ENCODE assay signal across 32 cellular contexts in genomic region chr10:113341138-113341537, GRCh38.
"Had no signal": no experiment of that assay in that cellular context is flagged by ENCODE, and none has a peak within 500 bp of the region (broad histone marks: within the 10 kb centered on the region; RNA-seq: fewer than 3 reads in every experiment).

No MANE protein-coding gene starts in this region.

- H3K4me1 Mint-ChIP-seq: activated B cell treated with CpG ODN at 0.5 μM for 24 hours; activated T-helper 17 cell treated with anti-CD3 and anti-CD28 coated beads, Interleukin-2, amount 50 U/mL, for 72 hours; T-helper 17 cell had no signal

- ATAC-seq: activated CD4-positive, CD25-positive, alpha-beta regulatory T cell treated with anti-CD3 and anti-CD28 coated beads, Interleukin-2, amount 50 U/mL, for 24 hours; activated CD8-positive, alpha-beta T cell treated with anti-CD3 and anti-CD28 coated beads for 36 hours; activated T-cell treated with anti-CD3 and anti-CD28 coated beads, Interleukin-2, amount 50 U/mL, for 4 hours; activated T-helper 17 cell treated with anti-CD3 and anti-CD28 coated beads, Interleukin-2, amount 50 U/mL, for 72 hours; body of pancreas; esophagus mucosa; gastrocnemius medialis; heart left ventricle; T-helper 17 cell had no signal

- H3K9me3 ChIP-seq: adrenal gland, body of pancreas, colonic mucosa, gastrocnemius medialis, heart left ventricle had no signal

- H3K36me3 Mint-ChIP-seq: activated naive CD8-positive, alpha-beta T cell had no signal

- H3K27ac ChIP-seq: adrenal gland, body of pancreas, cardiac muscle cell, colonic mucosa, gastrocnemius medialis, heart left ventricle, WERI-Rb-1 had no signal

- H3K9me3 Mint-ChIP-seq: activated B cell treated with CpG ODN at 0.5 μM for 24 hours; activated CD8-positive, alpha-beta T cell treated with anti-CD3 and anti-CD28 coated beads for 36 hours; activated T-cell treated with anti-CD3 and anti-CD28 coated beads, Interleukin-2, amount 50 U/mL, for 4 hours; activated T-helper 17 cell treated with anti-CD3 and anti-CD28 coated beads, Interleukin-2, amount 50 U/mL, for 72 hours; T-helper 2 cell treated with Interferon-gamma antibody and Interleukin-4, amounts not matched to agents 5 μg/mL and 100 μg/mL, for 36 hours had no signal

- H3K4me3 ChIP-seq: adrenal gland, body of pancreas, cardiac muscle cell, colonic mucosa, gastrocnemius medialis, heart left ventricle had no signal

- H3K27ac Mint-ChIP-seq: activated B cell treated with CpG ODN at 0.5 μM for 24 hours; activated CD8-positive, alpha-beta T cell treated with anti-CD3 and anti-CD28 coated beads for 36 hours; activated naive CD8-positive, alpha-beta T cell; activated T-helper 17 cell treated with anti-CD3 and anti-CD28 coated beads, Interleukin-2, amount 50 U/mL, for 72 hours; T-helper 17 cell; T-helper 2 cell treated with Interferon-gamma antibody and Interleukin-4, amounts not matched to agents 5 μg/mL and 100 μg/mL, for 36 hours had no signal

- H3K27me3 Mint-ChIP-seq: activated CD8-positive, alpha-beta T cell treated with anti-CD3 and anti-CD28 coated beads for 36 hours; activated naive CD8-positive, alpha-beta T cell had no signal

- H3K4me3 Mint-ChIP-seq: activated B cell treated with CpG ODN at 0.5 μM for 24 hours; activated CD8-positive, alpha-beta T cell treated with anti-CD3 and anti-CD28 coated beads for 36 hours; activated naive CD8-positive, alpha-beta T cell; activated T-cell treated with anti-CD3 and anti-CD28 coated beads, Interleukin-2, amount 50 U/mL, for 4 hours; activated T-helper 17 cell treated with anti-CD3 and anti-CD28 coated beads, Interleukin-2, amount 50 U/mL, for 72 hours; T-helper 17 cell; T-helper 2 cell treated with Interferon-gamma antibody and Interleukin-4, amounts not matched to agents 5 μg/mL and 100 μg/mL, for 36 hours had no signal

- DNase-seq: activated B cell treated with CpG ODN at 0.5 μM for 24 hours; activated CD4-positive, alpha-beta T cell treated with anti-CD3 and anti-CD28 coated beads for 48 hours; activated CD4-positive, alpha-beta T cell treated with anti-CD3 and anti-CD28 coated beads, Interleukin-2, amount 50 U/mL, for 1 hour; activated CD4-positive, alpha-beta T cell treated with anti-CD3 and anti-CD28 coated beads, Interleukin-2, amount 50 U/mL, for 48 hours; activated CD8-positive, alpha-beta memory T cell treated with anti-CD3 and anti-CD28 coated beads for 24 hours; activated CD8-positive, alpha-beta T cell treated with anti-CD3 and anti-CD28 coated beads for 36 hours; activated effector memory CD4-positive, alpha-beta T cell treated with Interleukin-2 at 50 U/mL for 16 hours; activated gamma-delta T cell treated with Interleukin-2 at 50 U/mL for 16 hours; activated naive CD4-positive, alpha-beta T cell treated with anti-CD3 and anti-CD28 coated beads, Interleukin-2, amount 50 U/mL, for 16 hours; activated naive CD4-positive, alpha-beta T cell treated with Interleukin-2 at 50 U/mL for 16 hours; activated T-cell treated with anti-CD3 and anti-CD28 coated beads, Interleukin-2, amount 50 U/mL, for 4 hours; adrenal gland; amygdala; aorta; body of pancreas; central memory CD4-positive, alpha-beta T cell; cerebellar nuclear complex; colonic mucosa; effector CD8-positive, alpha-beta T cell; foreskin fibroblast; gastrocnemius medialis; glutamatergic neuron; heart left ventricle; T-helper 17 cell; T1000; WERI-Rb-1 had no signal

- H3K27me3 ChIP-seq: adrenal gland, body of pancreas, cardiac muscle cell, colonic mucosa, gastrocnemius medialis, heart left ventricle had no signal
